ENCODE assay signal across 21 cellular contexts in the genomic region with DNA sequence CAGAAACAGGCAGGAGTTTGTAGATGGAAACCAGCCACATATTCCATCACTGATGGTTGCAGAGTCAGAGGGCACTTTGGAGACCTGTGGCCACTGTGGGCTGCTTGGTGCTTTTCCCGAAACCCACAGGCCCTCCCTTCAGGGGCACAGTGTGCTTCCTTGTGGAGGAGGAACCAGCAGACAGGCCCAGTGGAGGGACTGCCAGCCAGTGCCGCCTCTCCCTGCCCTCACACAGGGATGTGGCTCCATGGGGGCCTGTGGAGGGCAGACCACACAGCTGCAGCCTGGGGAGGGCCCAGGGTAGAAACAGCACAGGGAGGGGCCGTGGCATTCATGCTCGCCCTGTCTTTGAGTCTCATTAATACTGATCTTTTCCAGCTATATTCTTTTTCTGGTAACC. TPM values are rescaled to one million over a fixed set of nuclear protein-coding genes. Genes with fewer than 3 reads are reported as not detected.
"Had no signal": no experiment of that assay in that cellular context is flagged by ENCODE, and none has a peak within 500 bp of the region (broad histone marks: within the 10 kb centered on the region; RNA-seq: fewer than 3 reads in every experiment).

No MANE protein-coding gene starts in this region.

- H3K36me3 ChIP-seq: adrenal gland had no signal

- H3K9me3 Mint-ChIP-seq: activated B cell treated with CpG ODN at 0.5 μM for 24 hours; activated naive CD4-positive, alpha-beta T cell treated with anti-CD3 and anti-CD28 coated beads for 36 hours; activated naive CD8-positive, alpha-beta T cell treated with anti-CD3 and anti-CD28 coated beads for 36 hours; activated T-helper 1 cell treated with anti-CD3 and anti-CD28 coated beads, Interleukin-12 subunit alpha, Interleukin-12 subunit beta, Interleukin-2, Interleukin-4 antibody, amounts not matched to agents 30 ng/mL and 10 ng/mL and 1 ng/mL, durations not matched to agents 14 hours and 24 hours and 36 hours; brain; natural killer cell treated with Interleukin-12 subunit alpha and Interleukin-12 subunit beta and Interleukin-15 and Interleukin-18, amount 100 ng/mL, for 72 hours; T-helper 2 cell treated with Interferon-gamma antibody and Interleukin-4, amounts not matched to agents 5 μg/mL and 100 μg/mL, for 36 hours had no signal

- H3K27ac ChIP-seq: adrenal gland, ascending aorta, cardiac muscle cell, esophagus muscularis mucosa, left lung, lower lobe of right lung, tibial nerve had no signal

- H3K4me1 Mint-ChIP-seq: activated naive CD8-positive, alpha-beta T cell treated with anti-CD3 and anti-CD28 coated beads for 36 hours; brain had no signal

- H3K4me3 Mint-ChIP-seq: activated B cell treated with CpG ODN at 0.5 μM for 24 hours; activated CD8-positive, alpha-beta T cell treated with anti-CD3 and anti-CD28 coated beads, Interleukin-2, amount 10 ng/mL, durations not matched to agents 7 days and 5 days; activated naive CD4-positive, alpha-beta T cell treated with anti-CD3 and anti-CD28 coated beads for 36 hours; activated naive CD8-positive, alpha-beta T cell treated with anti-CD3 and anti-CD28 coated beads for 36 hours; activated T-helper 1 cell treated with anti-CD3 and anti-CD28 coated beads, Interleukin-12 subunit alpha, Interleukin-12 subunit beta, Interleukin-2, Interleukin-4 antibody, amounts not matched to agents 30 ng/mL and 10 ng/mL and 1 ng/mL, durations not matched to agents 14 hours and 24 hours and 36 hours; brain; natural killer cell treated with Interleukin-12 subunit alpha and Interleukin-12 subunit beta and Interleukin-15 and Interleukin-18, amount 100 ng/mL, for 72 hours; T-helper 2 cell treated with Interferon-gamma antibody and Interleukin-4, amounts not matched to agents 5 μg/mL and 100 μg/mL, for 36 hours had no signal

- ATAC-seq: activated CD8-positive, alpha-beta T cell treated with anti-CD3 and anti-CD28 coated beads, Interleukin-2, amount 10 ng/mL, durations not matched to agents 7 days and 5 days; left lung; lower lobe of right lung; natural killer cell treated with Interleukin-12 subunit alpha and Interleukin-12 subunit beta and Interleukin-15 and Interleukin-18, amount 100 ng/mL, for 72 hours had no signal

- H3K4me3 ChIP-seq: adrenal gland, ascending aorta, cardiac muscle cell, esophagus muscularis mucosa, left lung, lower lobe of right lung, tibial nerve had no signal

- H3K27me3 ChIP-seq: adrenal gland, ascending aorta, cardiac muscle cell, esophagus muscularis mucosa, left lung, tibial nerve had no signal

- H3K9me3 ChIP-seq: adrenal gland, ascending aorta, esophagus muscularis mucosa, left lung, lower lobe of right lung, tibial nerve had no signal

- H3K27me3 Mint-ChIP-seq: activated B cell treated with CpG ODN at 0.5 μM for 24 hours; activated naive CD8-positive, alpha-beta T cell treated with anti-CD3 and anti-CD28 coated beads for 36 hours; brain; natural killer cell treated with Interleukin-12 subunit alpha and Interleukin-12 subunit beta and Interleukin-15 and Interleukin-18, amount 100 ng/mL, for 72 hours had no signal

- H3K4me1 ChIP-seq: adrenal gland, ascending aorta, esophagus muscularis mucosa, left lung, lower lobe of right lung, tibial nerve had no signal

- DNase-seq: activated B cell treated with CpG ODN at 0.5 μM for 24 hours; activated CD8-positive, alpha-beta T cell treated with anti-CD3 and anti-CD28 coated beads, Interleukin-2, amount 10 ng/mL, durations not matched to agents 7 days and 5 days; activated effector memory CD4-positive, alpha-beta T cell treated with anti-CD3 and anti-CD28 coated beads, Interleukin-2, amount 50 U/mL, for 16 hours; activated naive CD4-positive, alpha-beta T cell treated with anti-CD3 and anti-CD28 coated beads for 36 hours; activated naive CD8-positive, alpha-beta T cell treated with anti-CD3 and anti-CD28 coated beads for 36 hours; activated T-cell treated with anti-CD3 and anti-CD28 coated beads for 4 hours; adrenal gland; foreskin melanocyte; left lung; lower lobe of right lung; mesenchymal stem cell; stimulated activated naive CD4-positive, alpha-beta T cell treated with Interleukin-2 at 50 U/mL for 16 hours; T-helper 1 cell had no signal

- H3K27ac Mint-ChIP-seq: activated B cell treated with CpG ODN at 0.5 μM for 24 hours; activated CD8-positive, alpha-beta T cell treated with anti-CD3 and anti-CD28 coated beads, Interleukin-2, amount 10 ng/mL, durations not matched to agents 7 days and 5 days; activated naive CD4-positive, alpha-beta T cell treated with anti-CD3 and anti-CD28 coated beads for 36 hours; activated naive CD8-positive, alpha-beta T cell treated with anti-CD3 and anti-CD28 coated beads for 36 hours; activated T-helper 1 cell treated with anti-CD3 and anti-CD28 coated beads, Interleukin-12 subunit alpha, Interleukin-12 subunit beta, Interleukin-2, Interleukin-4 antibody, amounts not matched to agents 30 ng/mL and 10 ng/mL and 1 ng/mL, durations not matched to agents 14 hours and 24 hours and 36 hours; brain; natural killer cell treated with Interleukin-12 subunit alpha and Interleukin-12 subunit beta and Interleukin-15 and Interleukin-18, amount 100 ng/mL, for 72 hours; T-helper 2 cell treated with Interferon-gamma antibody and Interleukin-4, amounts not matched to agents 5 μg/mL and 100 μg/mL, for 36 hours had no signal

RNA-seq across cellular contexts. Expression of a gene that starts 45.8 kb away (rescaled TPM):
- total RNA-seq: activated T-helper 1 cell treated with anti-CD3 and anti-CD28 coated beads, Interleukin-12 subunit alpha, Interleukin-12 subunit beta, Interleukin-2, Interleukin-4 antibody, amounts not matched to agents 30 ng/mL and 10 ng/mL and 1 ng/mL, durations not matched to agents 14 hours and 24 hours and 36 hours had no signal
